In the genomic region with DNA sequence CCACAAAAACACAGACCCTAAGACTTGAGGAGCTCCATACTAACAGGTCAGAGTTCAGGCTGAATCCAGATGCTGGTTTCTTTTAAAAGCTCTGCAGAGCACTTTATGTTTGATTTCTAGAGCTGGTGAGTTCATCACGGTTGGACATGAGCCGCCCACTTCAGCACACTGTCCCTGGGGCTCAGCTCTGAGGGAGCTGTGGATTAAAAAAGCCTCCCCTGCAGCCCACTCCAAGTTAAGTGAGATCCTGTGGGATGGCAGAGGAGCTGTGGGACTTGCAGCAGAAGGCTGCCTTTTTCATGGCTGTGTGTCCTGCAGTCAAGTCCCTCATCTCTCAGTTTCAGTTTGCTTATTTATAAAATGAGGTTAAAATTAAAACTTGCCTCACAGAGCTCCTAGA, we compare ENCODE assay signal across 16 cellular contexts.
DNase-seq lines count a peak whose midpoint lies in the region; ATAC-seq and TF ChIP-seq lines count a peak whose summit lies in the region.
"Had no signal": no experiment of that assay in that cellular context is flagged by ENCODE, and none has a peak within 500 bp of the region (broad histone marks: within the 10 kb centered on the region; RNA-seq: fewer than 3 reads in every experiment).

No MANE protein-coding gene starts in this region.

- H3K9me3 ChIP-seq in heart right ventricle, result no peaks in the 10 kb centered on the region
- H3K9me3 ChIP-seq in PC-3 (ENCODE audit: low read length), result no peaks in the 10 kb centered on the region

- H3K56ac ChIP-seq in mesendoderm (ENCODE audit: low read length), result no peak overlapping the region

- H2BK120ac ChIP-seq in mesendoderm (ENCODE audit: low read depth, low read length), result no peak overlapping the region

- H4K8ac ChIP-seq in mesendoderm (ENCODE audit: low read depth, low read length), result no peak overlapping the region

- H3F3A ChIP-seq in PC-3 (ENCODE audit: low read length, unreplicated experiment), result no peaks in the 10 kb centered on the region

- peaks cover 9% of the 10 kb centered on the region for H3K36me3 Mint-ChIP-seq in effector memory CD8-positive, alpha-beta T cell (ENCODE audit: insufficient read depth)
- peaks cover 32% of the 10 kb centered on the region for H3K36me3 Mint-ChIP-seq in stimulated activated effector memory CD8-positive, alpha-beta T cell treated with anti-CD3 and anti-CD28 coated beads, Interleukin-12 subunit alpha, Interleukin-12 subunit beta, amount 100 ng/mL, for 72 hours

- H3K27ac ChIP-seq in heart right ventricle, result peak overlapping the region in 4 of 10 donors; percentile 10 to 25 (median 20)
- H3K27ac ChIP-seq in mesendoderm (ENCODE audit: low read depth, low read length), result no peak overlapping the region
- no peak overlapping the region for H3K27ac ChIP-seq in PC-3 (ENCODE audit: low read length)

- H3K79me1 ChIP-seq in mesendoderm (ENCODE audit: low read length), result peaks cover 7% of the 10 kb centered on the region

- peaks cover 54 to 65% of the 10 kb centered on the region in 2 donors for H3K4me1 Mint-ChIP-seq in effector memory CD8-positive, alpha-beta T cell (ENCODE audit: low read depth in 2 of 2)
- H3K4me1 Mint-ChIP-seq in stimulated activated effector memory CD8-positive, alpha-beta T cell treated with anti-CD3 and anti-CD28 coated beads, Interleukin-12 subunit alpha, Interleukin-12 subunit beta, amount 100 ng/mL, for 72 hours, result peaks cover 84% of the 10 kb centered on the region

- no peak overlapping the region for H3K4me3 Mint-ChIP-seq in effector memory CD8-positive, alpha-beta T cell
- H3K4me3 Mint-ChIP-seq in stimulated activated effector memory CD8-positive, alpha-beta T cell treated with anti-CD3 and anti-CD28 coated beads, Interleukin-12 subunit alpha, Interleukin-12 subunit beta, amount 100 ng/mL, for 72 hours, result no peak overlapping the region
- H3K4me3 Mint-ChIP-seq: CD4-positive, alpha-beta memory T cell had no signal

- H2BK5ac ChIP-seq in mesendoderm (ENCODE audit: low read length), result no peak overlapping the region

- no peak overlapping the region for H2AFZ ChIP-seq in PC-3 (ENCODE audit: low read length)

- DNase-seq in heart right ventricle, result no peak
- DNase-seq in Right ventricle myocardium inferior (ENCODE audit: missing footprints), result no peak
- no peak for DNase-seq in effector memory CD8-positive, alpha-beta T cell
- no peak for DNase-seq in mesendoderm
- DNase-seq in stimulated activated effector memory CD8-positive, alpha-beta T cell treated with anti-CD3 and anti-CD28 coated beads, Interleukin-12 subunit alpha, Interleukin-12 subunit beta, amount 100 ng/mL, for 72 hours (ENCODE audit: low spot score in 2 of 2), result no peak
- DNase-seq in NCI-H82 (lab: John Stamatoyannopoulos, UW), result no peak
- DNase-seq in EL, result no peak
- DNase-seq in PC-3, result no peak
- DNase-seq: 8988T; CD4-positive, alpha-beta memory T cell; DMS79; Kasumi-1; NCI-H187 treated with DMSO at 0.1 percent for 48 hours; NCI-H69; SHP77 treated with DMSO at 0.1 percent for 48 hours had no signal

- POLR2A ChIA-PET in PC-3 (lab: Charles Lee; ENCODE audit: unreplicated experiment), result no interaction called here

- ATAC-seq in heart right ventricle (peak in 5 of 8 donors; percentile 20 to 57 (median 32)), Right ventricle myocardium inferior (no peak), PC-3 (no peak)
- ATAC-seq in effector memory CD8-positive, alpha-beta T cell (replicated peaks), result no peak
- peak; percentile 28 for ATAC-seq in stimulated activated effector memory CD8-positive, alpha-beta T cell treated with anti-CD3 and anti-CD28 coated beads, Interleukin-12 subunit alpha, Interleukin-12 subunit beta, amount 100 ng/mL, for 72 hours
- ATAC-seq: Panc1 had no signal

- peak overlapping the region; percentile 31 to 63 for H3K27ac Mint-ChIP-seq in effector memory CD8-positive, alpha-beta T cell
- H3K27ac Mint-ChIP-seq in stimulated activated effector memory CD8-positive, alpha-beta T cell treated with anti-CD3 and anti-CD28 coated beads, Interleukin-12 subunit alpha, Interleukin-12 subunit beta, amount 100 ng/mL, for 72 hours, result peak overlapping the region; percentile 40

- no peak overlapping the region for H3K4me2 ChIP-seq in mesendoderm (ENCODE audit: low read length)
- no peak overlapping the region for H3K4me2 ChIP-seq in PC-3 (ENCODE audit: low read length)

- H2AK5ac ChIP-seq in mesendoderm (ENCODE audit: low read length), result no peak overlapping the region

- H3K27me3 ChIP-seq in heart right ventricle, result no peaks in the 10 kb centered on the region
- no peaks in the 10 kb centered on the region for H3K27me3 ChIP-seq in mesendoderm (ENCODE audit: insufficient read depth, low read length, poor library complexity)
- no peaks in the 10 kb centered on the region for H3K27me3 ChIP-seq in PC-3 (ENCODE audit: low read length)

- H3K9ac ChIP-seq in mesendoderm (ENCODE audit: low read length) (no peak overlapping the region), PC-3 (ENCODE audit: low read length) (no peak overlapping the region)

- H3K9me3 Mint-ChIP-seq in effector memory CD8-positive, alpha-beta T cell, result no peaks in the 10 kb centered on the region
- no peaks in the 10 kb centered on the region for H3K9me3 Mint-ChIP-seq in stimulated activated effector memory CD8-positive, alpha-beta T cell treated with anti-CD3 and anti-CD28 coated beads, Interleukin-12 subunit alpha, Interleukin-12 subunit beta, amount 100 ng/mL, for 72 hours
- H3K9me3 Mint-ChIP-seq: CD4-positive, alpha-beta memory T cell had no signal

- peaks cover 6% of the 10 kb centered on the region for H3K79me2 ChIP-seq in mesendoderm (ENCODE audit: control insufficient read depth, insufficient read depth, low read length)
- peaks cover 95% of the 10 kb centered on the region for H3K79me2 ChIP-seq in PC-3 (ENCODE audit: low read length)

- H3K36me3 ChIP-seq in heart right ventricle (peaks cover 0 to 17% (median 0%) of the 10 kb centered on the region in 9 donors), mesendoderm (ENCODE audit: control insufficient read depth, insufficient read depth, low read length) (no peaks in the 10 kb centered on the region), PC-3 (ENCODE audit: low read depth, low read length) (0 out of 2 replicates have a peak, but pooled peaks cover 8% of the 10 kb centered on the region)

- H2BK15ac ChIP-seq in mesendoderm (replicated peaks; ENCODE audit: low read depth), result no peak overlapping the region

- BruUV-seq in PC-3 (replicated peaks; lab: Mats Ljungman, UMichigan), result no TSS peak

- H3K23ac ChIP-seq in mesendoderm (ENCODE audit: low read length), result peak overlapping the region; percentile 9

- 43 to 50% methylated on average over 2 of the region's 2 CpGs for WGBS in heart right ventricle, 2 donors
- no CpG with 5 or more reads among the region's 2 CpGs for WGBS in mesendoderm (ENCODE audit: extremely low coverage, insufficient coverage, low lambda C conversion rate)

- H3K18ac ChIP-seq in mesendoderm (ENCODE audit: low read length), result no peak overlapping the region

- H3K4me1 ChIP-seq in heart right ventricle (peaks cover 27 to 100% (median 86%) of the 10 kb centered on the region in 9 donors), mesendoderm (ENCODE audit: control insufficient read depth, low read depth, low read length) (no peaks in the 10 kb centered on the region), PC-3 (ENCODE audit: insufficient read depth, low read length) (peaks cover 35% of the 10 kb centered on the region)

- H3K9me2 ChIP-seq in PC-3 (replicated peaks; ENCODE audit: low read length), result no peaks in the 10 kb centered on the region

- CTCF ChIA-PET in PC-3 (lab: Charles Lee), result no interaction called here

- intact Hi-C loops in heart right ventricle (cut with DNase I), result loop anchor here in 1 of 10 donors (10.0 kb wide), 1 partner anchor 106 kb away; a partner anchor contains a TSS
- intact Hi-C loops in Right ventricle myocardium inferior (cut with DNase I), result no loop called here
- intact Hi-C loops in PC-3 (cut with micrococcal nuclease), result loop anchor here (5.0 kb wide), 2 partner anchors 64 to 109 kb away; a partner anchor contains a TSS

- H3K4me3 ChIP-seq in heart right ventricle, result no peak overlapping the region
- H3K4me3 ChIP-seq in mesendoderm (ENCODE audit: low read length), result no peak overlapping the region
- H3K4me3 ChIP-seq in PC-3 (ENCODE audit: low read length), result no peak overlapping the region

- TF ChIP-seq CTCF in heart right ventricle (IDR thresholded peaks at IDR 0.05) (no peak), PC-3 (conservative IDR thresholded peaks at IDR 0.05; ENCODE audit: low read depth, low read length) (no peak)

- no peak overlapping the region for H4K5ac ChIP-seq in mesendoderm (ENCODE audit: low read length)

- no peak overlapping the region for H3K4ac ChIP-seq in mesendoderm (ENCODE audit: low read depth, low read length)

- H3K27me3 Mint-ChIP-seq in effector memory CD8-positive, alpha-beta T cell, result no peaks in the 10 kb centered on the region
- H3K27me3 Mint-ChIP-seq: CD4-positive, alpha-beta memory T cell had no signal

- no peaks in the 10 kb centered on the region for H4K20me1 ChIP-seq in PC-3 (ENCODE audit: low read length)

Comparison
In these comparisons a context has a peak if more than half of its experiments do, and no peak if none do; other contexts are left out.
1. ATAC-seq: peak in heart right ventricle (5 of 8) and stimulated activated effector memory CD8-positive, alpha-beta T cell treated with anti-CD3 and anti-CD28 coated beads, Interleukin-12 subunit alpha, Interleukin-12 subunit beta, amount 100 ng/mL, for 72 hours (single experiment); none in Right ventricle myocardium inferior (single experiment), effector memory CD8-positive, alpha-beta T cell (single experiment) and PC-3 (single experiment).